In genomic region chr10:125700355-125700911, GRCh38 we compare ENCODE assay signal across 13 cellular contexts. TPM values are rescaled to one million over a fixed set of nuclear protein-coding genes. Genes with fewer than 3 reads are reported as not detected.
A peak's percentile ranks its signal among the peaks of the same experiment; 100 is the strongest.
DNase-seq lines count a peak whose midpoint lies in the region; TF ChIP-seq lines count a peak whose summit lies in the region.
"Had no signal": no experiment of that assay in that cellular context is flagged by ENCODE, and none has a peak within 500 bp of the region (broad histone marks: within the 10 kb centered on the region; RNA-seq: fewer than 3 reads in every experiment).

No MANE protein-coding gene starts in this region.

- H3K36me3 Mint-ChIP-seq in neural crest cell (ENCODE audit: low read depth) (no peaks in the 10 kb centered on the region), immature natural killer cell (no peaks in the 10 kb centered on the region)

- H4K20me1 ChIP-seq in Loucy (ENCODE audit: insufficient read depth, low read length, poor library complexity, severe bottlenecking) = no peaks in the 10 kb centered on the region

- H3K36me3 ChIP-seq in Loucy (ENCODE audit: insufficient read depth, low read length) = no peaks in the 10 kb centered on the region

- no peaks in the 10 kb centered on the region for H3K4me1 Mint-ChIP-seq in neural crest cell
- no peaks in the 10 kb centered on the region for H3K4me1 Mint-ChIP-seq in immature natural killer cell

- H3K79me2 ChIP-seq in Loucy (ENCODE audit: insufficient read depth, low read length) = no peaks in the 10 kb centered on the region

- 0 out of 2 replicates have a peak, but pooled peaks cover 2% of the 10 kb centered on the region for H3K9me3 ChIP-seq in Loucy (ENCODE audit: insufficient read depth, low read depth, low read length)

- H3K4me3 Mint-ChIP-seq in neural crest cell = no peak overlapping the region
- no peak overlapping the region for H3K4me3 Mint-ChIP-seq in immature natural killer cell

- TF ChIP-seq POLR2A in lower leg skin (IDR thresholded peaks at IDR 0.05) = no peak

- peak; percentile 14 for DNase-seq in DMS114 treated with DMSO at 0.1 percent for 48 hours (lab: John Stamatoyannopoulos, UW; ENCODE audit: unreplicated experiment)
- peak; percentile 49 to 53 for DNase-seq in cardiac fibroblast (ENCODE audit: low read depth in 2 of 2)
- no peak for DNase-seq in neural crest cell (ENCODE audit: low read depth, low spot score)
- no peak for DNase-seq in lower leg skin (ENCODE audit: low spot score in 2 of 2)
- no peak for DNase-seq in immature natural killer cell
- no peak for DNase-seq in KBM-7
- DNase-seq: DMS79, KG1, NCI-H2171 had no signal

- H3K9ac ChIP-seq in Loucy (ENCODE audit: low read depth, low read length, poor library complexity, severe bottlenecking) = no peak overlapping the region

- in situ Hi-C loops in KBM-7 (cut with MboI; ENCODE audit: low pct_unique_long_range_greater_than_20kb, low sequenced_read_pairs) = no loop called here

- H3K27ac Mint-ChIP-seq in neural crest cell (ENCODE audit: unreplicated experiment) (no peak overlapping the region), immature natural killer cell (no peak overlapping the region)

- 45 to 50% methylated on average over 3 of the region's 3 CpGs for WGBS in lower leg skin, 2 donors

- no peaks in the 10 kb centered on the region for H3K27me3 ChIP-seq in Loucy (ENCODE audit: insufficient read depth, low read length, poor library complexity, severe bottlenecking)

- TF ChIP-seq CTCF in Loucy (conservative IDR thresholded peaks at IDR 0.05; ENCODE audit: low read length) = peak; percentile 35
- no peak for TF ChIP-seq CTCF in cardiac fibroblast (IDR thresholded peaks at IDR 0.05; ENCODE audit: low read depth, low read length)
- peak; percentile 36 for TF ChIP-seq CTCF in neural crest cell (conservative IDR thresholded peaks at IDR 0.05)
- TF ChIP-seq CTCF in lower leg skin (IDR thresholded peaks at IDR 0.05) = no peak

- H3F3A ChIP-seq in Loucy (ENCODE audit: low read depth) = no peaks in the 10 kb centered on the region

- H3K4me3 ChIP-seq in Loucy (ENCODE audit: low read length, poor library complexity, severe bottlenecking) (no peak overlapping the region), cardiac fibroblast (replicated peaks in 1 of 2; ENCODE audit: low read depth in 2 of 2, low read length in 2 of 2) (no peak overlapping the region), lower leg skin (ENCODE audit: low read depth, poor library complexity, severe bottlenecking) (no peak overlapping the region)

- no peaks in the 10 kb centered on the region for H3K9me2 ChIP-seq in Loucy (replicated peaks; ENCODE audit: low read depth, low read length)

- no peaks in the 10 kb centered on the region for H3K27me3 Mint-ChIP-seq in neural crest cell (ENCODE audit: low read depth)
- peaks cover 0 to 6% (median 0%) of the 10 kb centered on the region in 3 donors for H3K27me3 Mint-ChIP-seq in immature natural killer cell (ENCODE audit: low read depth in 3 of 3)

- H3K4me1 ChIP-seq in Loucy (ENCODE audit: insufficient read depth, low read length, poor library complexity, severe bottlenecking) = no peaks in the 10 kb centered on the region

- H3K9me3 Mint-ChIP-seq in neural crest cell = peaks cover 4% of the 10 kb centered on the region
- H3K9me3 Mint-ChIP-seq in immature natural killer cell = no peaks in the 10 kb centered on the region

- intact Hi-C loops in lower leg skin (cut with DNase I; ENCODE audit: low total_unique reads) = no loop called here

- H3K4me2 ChIP-seq in Loucy (ENCODE audit: low read depth, low read length, poor library complexity, severe bottlenecking) = no peak overlapping the region

- no peak overlapping the region for H2AFZ ChIP-seq in Loucy (ENCODE audit: low read length)

RNA-seq across cellular contexts. Expression of gene TEX36, which starts 17.5 kb away (rescaled TPM):
- total RNA-seq in neural crest cell (not detected in 2 replicates), lower leg skin (not detected)
- not detected for polyA plus RNA-seq in immature natural killer cell
- total RNA-seq: activated CD8-positive, alpha-beta memory T cell treated with anti-CD3 and anti-CD28 coated beads for 36 hours; renal cortical epithelial cell had no signal
- polyA plus RNA-seq: adipose tissue had no signal

RNA-seq across cellular contexts. Expression of gene EDRF1, which starts 19.1 kb away (rescaled TPM):
- total RNA-seq in neural crest cell = 42.7 and 46.9 TPM in 2 replicates
- 10 to 100 TPM; 12.8 to 20.8 (median 19.3) TPM for total RNA-seq in lower leg skin
- 10 to 100 TPM in 1 of 3 donors, 1 to 10 TPM in 2; 5.6 to 12.5 (median 8.6) TPM for polyA plus RNA-seq in immature natural killer cell

Comparison
In these comparisons a context has a peak if more than half of its experiments do, and no peak if none do; other contexts are left out.
1. DNase-seq: peak in DMS114 treated with DMSO at 0.1 percent for 48 hours (single experiment) and cardiac fibroblast (2 of 2); none in neural crest cell (single experiment), lower leg skin (0 of 2), immature natural killer cell (0 of 3) and KBM-7 (single experiment).
2. CTCF ChIP-seq: peak in Loucy (single experiment) and neural crest cell (single experiment); none in cardiac fibroblast (single experiment) and lower leg skin (0 of 3).